In the genomic region with DNA sequence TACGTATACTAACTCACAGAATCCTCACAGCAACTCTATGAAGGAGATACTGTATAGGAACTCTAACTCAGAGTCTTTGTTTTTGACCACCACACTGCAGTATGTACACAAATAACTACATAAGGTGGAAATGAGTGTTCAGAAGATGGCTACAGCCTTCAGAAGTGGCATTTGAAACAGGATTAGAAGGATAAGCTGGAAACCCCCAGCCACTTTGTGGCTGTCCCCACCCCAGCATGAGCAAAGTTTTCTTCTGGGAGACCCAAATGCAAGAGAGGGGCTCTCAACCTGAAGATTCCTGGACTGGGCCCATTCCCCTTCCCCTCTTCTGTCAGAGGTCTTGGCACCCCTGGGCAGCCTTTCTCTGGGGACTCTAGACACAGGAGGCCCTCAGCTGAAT, we compare ENCODE assay signal across 9 cellular contexts. TPM values are rescaled to one million over a fixed set of nuclear protein-coding genes. Genes with fewer than 3 reads are reported as not detected.
DNase-seq lines count a peak whose midpoint lies in the region; ATAC-seq and TF ChIP-seq lines count a peak whose summit lies in the region.
"Had no signal": no experiment of that assay in that cellular context is flagged by ENCODE, and none has a peak within 500 bp of the region (broad histone marks: within the 10 kb centered on the region; RNA-seq: fewer than 3 reads in every experiment).

No MANE protein-coding gene starts in this region.

- peak overlapping the region; percentile 95 for H3K27ac ChIP-seq in HL-60 (replicated peaks)
- H3K27ac ChIP-seq in left lung: peak overlapping the region; percentile 83 to 99
- peak overlapping the region; percentile 26 for H3K27ac ChIP-seq in substantia nigra (ENCODE audit: low read depth, low read length, poor library complexity, severe bottlenecking)

- CTCF ChIA-PET in activated naive CD4-positive, alpha-beta T cell treated with anti-CD3 and anti-CD28 coated beads, Interleukin-2, amount 10 ng/mL, durations not matched to agents 7 days and 5 days (lab: Charles Lee): interaction anchor here (0.8 to 8.2 kb wide), 11 partner anchors 14 to 94 kb away, joined by 3 to 136 read pairs (median 21); a partner anchor contains a TSS

- H3K36me3 Mint-ChIP-seq in activated naive CD4-positive, alpha-beta T cell treated with anti-CD3 and anti-CD28 coated beads, Interleukin-2, amount 10 ng/mL, durations not matched to agents 7 days and 5 days: peaks cover 25% of the 10 kb centered on the region

- no peaks in the 10 kb centered on the region for H3K36me3 ChIP-seq in left lung

- H3K27me3 ChIP-seq in HL-60 (ENCODE audit: insufficient read depth, poor library complexity, severe bottlenecking) (no peaks in the 10 kb centered on the region), left lung (no peaks in the 10 kb centered on the region)

- peak overlapping the region; percentile 90 for H3K4me3 Mint-ChIP-seq in activated naive CD4-positive, alpha-beta T cell treated with anti-CD3 and anti-CD28 coated beads, Interleukin-2, amount 10 ng/mL, durations not matched to agents 7 days and 5 days

- H3K27me3 Mint-ChIP-seq in activated naive CD4-positive, alpha-beta T cell treated with anti-CD3 and anti-CD28 coated beads, Interleukin-2, amount 10 ng/mL, durations not matched to agents 7 days and 5 days: no peaks in the 10 kb centered on the region

- H3K4me1 Mint-ChIP-seq in activated naive CD4-positive, alpha-beta T cell treated with anti-CD3 and anti-CD28 coated beads, Interleukin-2, amount 10 ng/mL, durations not matched to agents 7 days and 5 days: peaks cover 81% of the 10 kb centered on the region

- H3K4me3 ChIP-seq in HL-60 (replicated peaks; ENCODE audit: insufficient read depth, low read length): peak overlapping the region; percentile 61
- H3K4me3 ChIP-seq in left lung: peak overlapping the region in 1 of 2 donors; percentile 84

- peak overlapping the region; percentile 96 for H3K27ac Mint-ChIP-seq in activated naive CD4-positive, alpha-beta T cell treated with anti-CD3 and anti-CD28 coated beads, Interleukin-2, amount 10 ng/mL, durations not matched to agents 7 days and 5 days

- no peak for TF ChIP-seq CTCF in HL-60 (IDR thresholded peaks at IDR 0.05; ENCODE audit: insufficient read depth, low read length)
- TF ChIP-seq CTCF in left lung (IDR thresholded peaks at IDR 0.05): no peak

- peaks cover 80 to 88% of the 10 kb centered on the region in 2 donors for H3K4me1 ChIP-seq in left lung

- no peaks in the 10 kb centered on the region for H3K9me3 ChIP-seq in left lung

- H3K9me3 Mint-ChIP-seq in activated naive CD4-positive, alpha-beta T cell treated with anti-CD3 and anti-CD28 coated beads, Interleukin-2, amount 10 ng/mL, durations not matched to agents 7 days and 5 days: no peaks in the 10 kb centered on the region

- no peak for ATAC-seq in left lung

- DNase-seq in HL-60 (ENCODE audit: low read depth in 1 of 2, low spot score in 1 of 2) (no peak), left lung (no peak), substantia nigra (lab: John Stamatoyannopoulos, UW) (no peak), NCI-H1417 (lab: John Stamatoyannopoulos, UW) (no peak), SKM-1 treated with dmso at 0.1 percent for 144 hours (lab: John Stamatoyannopoulos, UW; ENCODE audit: unreplicated experiment) (no peak), cerebellar nuclear complex (lab: John Stamatoyannopoulos, UW) (no peak)
- DNase-seq in activated naive CD4-positive, alpha-beta T cell treated with anti-CD3 and anti-CD28 coated beads, Interleukin-2, amount 10 ng/mL, durations not matched to agents 7 days and 5 days: no peak
- DNase-seq: mesendoderm, NCI-H1048 had no signal

- intact Hi-C loops in left lung (cut with DNase I): no loop called here

RNA-seq across cellular contexts. Expression of a gene that starts 43.2 kb away (rescaled TPM):
- total RNA-seq in left lung: 10 to 100 TPM; 30.8 to 32.4 TPM

Comparison
In these comparisons a context has a peak if more than half of its experiments do, and no peak if none do; other contexts are left out.
1. H3K27ac ChIP-seq: peak in every context shown above with its lines; median percentile 95 in HL-60; 91 in left lung; 26 in substantia nigra.